Comparison of ENCODE assay signal across 26 cellular contexts in the genomic region with DNA sequence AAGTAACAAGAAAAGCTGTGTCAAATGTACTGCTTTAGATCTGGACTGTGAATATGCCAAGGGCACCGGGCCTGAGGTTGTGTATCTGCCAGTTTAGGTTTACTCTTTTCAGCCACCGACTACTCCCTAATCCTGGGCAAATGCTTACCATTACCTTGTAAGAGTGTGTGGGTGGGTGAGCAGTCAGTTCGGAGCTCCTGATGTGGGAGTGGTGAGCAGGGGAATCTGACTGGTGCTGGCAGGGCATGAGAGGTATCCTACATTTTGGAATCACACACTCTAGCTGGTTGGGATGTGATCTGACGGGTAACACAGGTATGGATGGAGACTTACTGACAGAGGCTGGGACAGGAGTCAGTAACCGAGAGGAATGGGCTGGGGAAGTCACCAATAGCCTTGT. TPM values are rescaled to one million over a fixed set of nuclear protein-coding genes. Genes with fewer than 3 reads are reported as not detected.
DNase-seq lines count a peak whose midpoint lies in the region; ATAC-seq, FAIRE-seq and TF ChIP-seq lines count a peak whose summit lies in the region.
"Had no signal": no experiment of that assay in that cellular context is flagged by ENCODE, and none has a peak within 500 bp of the region (broad histone marks: within the 10 kb centered on the region; RNA-seq: fewer than 3 reads in every experiment).

No MANE protein-coding gene starts in this region.

- peak overlapping the region; percentile 18 for H3K27ac ChIP-seq in caudate nucleus (ENCODE audit: low read depth, low read length)
- H3K27ac ChIP-seq: A549; BLaER1 treated with 17β-estradiol and CSF1 and Interleukin-3, amounts not matched to agents 10 nM and 100 nM had no signal

- H3K27ac Mint-ChIP-seq in HFFc6 (peak overlapping the region; percentile 22; the same call in 1 of the 2 replicates), nephron (no peak overlapping the region)

- TF ChIP-seq CTCF in HFFc6 (IDR thresholded peaks at IDR 0.05) (no peak), nephron (IDR thresholded peaks at IDR 0.05; ENCODE audit: unreplicated experiment in 3 of 3) (no peak)

- ATAC-seq in HG02759 (IDR thresholded peaks at IDR 0.05; ENCODE audit: unreplicated experiment) (no peak), HG02885 (IDR thresholded peaks at IDR 0.05; ENCODE audit: poor library complexity, unreplicated experiment) (no peak)
- ATAC-seq: A549, PC-3 had no signal

- H3K9me3 Mint-ChIP-seq in HFFc6, result no peaks in the 10 kb centered on the region
- H3K9me3 Mint-ChIP-seq in nephron, result no peaks in the 10 kb centered on the region

- no peak for FAIRE-seq in GM12891 (lab: Jason Lieb, UNC)
- FAIRE-seq: A549, G401.6, H1 had no signal

- H3K27me3 Mint-ChIP-seq in HFFc6 (ENCODE audit: insufficient read depth) (peaks cover 2% of the 10 kb centered on the region; the same call in 1 of the 2 replicates), nephron (ENCODE audit: low read depth) (peaks cover 5% of the 10 kb centered on the region)

- TF ChIP-seq POLR2A in GM12891 (IDR thresholded peaks at IDR 0.05; ENCODE audit: low read depth, low read length), result no peak

- H3K36me3 Mint-ChIP-seq in HFFc6 (ENCODE audit: low read depth) (peaks cover 23% of the 10 kb centered on the region), nephron (ENCODE audit: low read depth) (peaks cover 45% of the 10 kb centered on the region)

- H3K4me3 Mint-ChIP-seq in HFFc6 (no peak overlapping the region), nephron (peak overlapping the region in 2 of 3 experiments; percentile 18 to 72)
- H3K4me3 Mint-ChIP-seq: CD4-positive, alpha-beta memory T cell had no signal

- H3K4me1 Mint-ChIP-seq in HFFc6 (ENCODE audit: low read depth), result peaks cover 15% of the 10 kb centered on the region
- H3K4me1 Mint-ChIP-seq in nephron, result peaks cover 36% of the 10 kb centered on the region

- DNase-seq in GM12891 (ENCODE audit: insufficient read length, low spot score) (no peak), HFFc6 (no peak), caudate nucleus (lab: John Stamatoyannopoulos, UW) (peak in 12 of 61 donors; percentile 19 to 66 (median 31)), hepatic stellate cell (ENCODE audit: low spot score) (no peak)
- no peak for DNase-seq in stimulated activated CD4-positive, alpha-beta T cell treated with anti-CD3 and anti-CD28 coated beads, Interleukin-4, amount 100 ng/mL, for 4 hours
- DNase-seq: AML-193; CD4-positive, alpha-beta memory T cell; COR-L47; HCEC 1CT; IMR-90; KG1; MM.1S; NCI-H2029; NCI-H446; NCI-H526; NCI-H82; NK-92 treated with Interleukin-12 subunit alpha and Interleukin-12 subunit beta, amount 100 ng/mL, for 24 hours; PC-3; SK-N-SH had no signal

TF ChIP-seq in GM12891, 5 proteins besides CTCF, POLR2A, EP300 and RAD21:
- no peak for TF ChIP-seq SPI1 (IDR thresholded peaks at IDR 0.05; ENCODE audit: low read depth, low read length)
- 0 out of 2 replicates have a peak, but pooled peaks have one; percentile 24 for TF ChIP-seq POLR2AphosphoS5 (IDR thresholded peaks at IDR 0.05; ENCODE audit: low read depth, low read length)

RNA-seq across cellular contexts. Expression of a gene that starts 2.6 kb away (rescaled TPM):
- not detected for polyA plus RNA-seq in GM12891 (2012; ENCODE audit: low read depth, missing spikeins)
- total RNA-seq in HFFc6 (2021; fragmentation: NEBNext Ultra II Directional; extraction: Animal tissue kit (Norgen Biotek cat#: 25700)), result not detected
- total RNA-seq: H1, IMR-90, PC-3 had no signal
- polyA plus RNA-seq: A549; CD4-positive, alpha-beta memory T cell; IMR-90; SK-N-SH had no signal

RNA-seq across cellular contexts. Expression of a gene that starts 5.0 kb away (rescaled TPM):
- 109 TPM for polyA plus RNA-seq in GM12891 (2012; ENCODE audit: low read depth, missing spikeins)
- total RNA-seq in HFFc6 (2021; fragmentation: NEBNext Ultra II Directional; extraction: Animal tissue kit (Norgen Biotek cat#: 25700)), result 100 to 1,000 TPM in 3 of 6 experiments, 10 to 100 TPM in 3; 97.0 to 105 (median 99.8) TPM

RNA-seq across cellular contexts. Expression of a gene that starts 5.1 kb away (rescaled TPM):
- polyA plus RNA-seq in GM12891 (2012; ENCODE audit: low read depth, missing spikeins), result 16.9 TPM
- 10 to 100 TPM; 15.9 to 19.4 (median 18.4) TPM for total RNA-seq in HFFc6 (2021; fragmentation: NEBNext Ultra II Directional; extraction: Animal tissue kit (Norgen Biotek cat#: 25700))

RNA-seq across cellular contexts. Expression of a gene that starts 10.4 kb away (rescaled TPM):
- polyA plus RNA-seq in GM12891 (2012; ENCODE audit: low read depth, missing spikeins), result not detected
- not detected for total RNA-seq in HFFc6 (2021; fragmentation: NEBNext Ultra II Directional; extraction: Animal tissue kit (Norgen Biotek cat#: 25700))
- total RNA-seq: IMR-90, PC-3 had no signal
- polyA plus RNA-seq: A549; CD4-positive, alpha-beta memory T cell had no signal

RNA-seq across cellular contexts. Expression of a gene that starts 18.4 kb away (rescaled TPM):
- polyA plus RNA-seq in GM12891 (2012; ENCODE audit: low read depth, missing spikeins), result 58.2 TPM
- 10 to 100 TPM; 51.8 to 64.2 (median 54.5) TPM for total RNA-seq in HFFc6 (2021; fragmentation: NEBNext Ultra II Directional; extraction: Animal tissue kit (Norgen Biotek cat#: 25700))
